ENCODE assay signal across 1 cellular context in the genomic region with DNA sequence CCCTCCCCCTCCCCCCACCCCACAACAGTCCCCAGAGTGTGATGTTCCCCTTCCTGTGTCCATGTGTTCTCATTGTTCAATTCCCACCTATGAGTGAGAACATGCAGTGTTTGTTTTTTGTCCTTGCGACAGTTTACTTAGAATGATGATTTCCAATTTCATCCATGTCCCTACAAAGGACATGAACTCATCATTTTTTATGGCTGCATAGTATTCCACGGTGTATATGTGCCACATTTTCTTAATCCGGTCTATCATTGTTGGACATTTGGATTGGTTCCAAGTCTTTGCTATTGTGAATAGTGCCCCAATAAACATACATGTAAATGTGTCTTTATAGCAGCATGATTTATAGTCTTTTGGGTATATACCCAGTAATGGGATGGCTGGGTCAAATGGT.
TF ChIP-seq lines count a peak whose summit lies in the region.

No MANE protein-coding gene starts in this region.

TF ChIP-seq in HEK293, 187 proteins besides CTCF, POLR2A, EP300 and RAD21:
- TF ChIP-seq ZNF660 (tag by site-specific recombination; IDR thresholded peaks at IDR 0.05), result 0 out of 2 replicates have a peak, but pooled peaks have one; percentile 6
- 0 out of 2 replicates have a peak, but pooled peaks have one; percentile 25 for TF ChIP-seq ZNF18 (tag by site-specific recombination; IDR thresholded peaks at IDR 0.05)
- TF ChIP-seq, protein P1, sequence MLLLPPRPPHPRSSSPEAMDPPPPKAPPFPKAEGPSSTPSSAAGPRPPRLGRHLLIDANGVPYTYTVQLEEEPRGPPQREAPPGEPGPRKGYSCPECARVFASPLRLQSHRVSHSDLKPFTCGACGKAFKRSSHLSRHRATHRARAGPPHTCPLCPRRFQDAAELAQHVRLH (tag by site-specific recombination; IDR thresholded peaks at IDR 0.05), result peak; percentile 74
- TF ChIP-seq ZNF146 (tag by site-specific recombination; IDR thresholded peaks at IDR 0.05), result peak; percentile 100
- TF ChIP-seq, protein P2, sequence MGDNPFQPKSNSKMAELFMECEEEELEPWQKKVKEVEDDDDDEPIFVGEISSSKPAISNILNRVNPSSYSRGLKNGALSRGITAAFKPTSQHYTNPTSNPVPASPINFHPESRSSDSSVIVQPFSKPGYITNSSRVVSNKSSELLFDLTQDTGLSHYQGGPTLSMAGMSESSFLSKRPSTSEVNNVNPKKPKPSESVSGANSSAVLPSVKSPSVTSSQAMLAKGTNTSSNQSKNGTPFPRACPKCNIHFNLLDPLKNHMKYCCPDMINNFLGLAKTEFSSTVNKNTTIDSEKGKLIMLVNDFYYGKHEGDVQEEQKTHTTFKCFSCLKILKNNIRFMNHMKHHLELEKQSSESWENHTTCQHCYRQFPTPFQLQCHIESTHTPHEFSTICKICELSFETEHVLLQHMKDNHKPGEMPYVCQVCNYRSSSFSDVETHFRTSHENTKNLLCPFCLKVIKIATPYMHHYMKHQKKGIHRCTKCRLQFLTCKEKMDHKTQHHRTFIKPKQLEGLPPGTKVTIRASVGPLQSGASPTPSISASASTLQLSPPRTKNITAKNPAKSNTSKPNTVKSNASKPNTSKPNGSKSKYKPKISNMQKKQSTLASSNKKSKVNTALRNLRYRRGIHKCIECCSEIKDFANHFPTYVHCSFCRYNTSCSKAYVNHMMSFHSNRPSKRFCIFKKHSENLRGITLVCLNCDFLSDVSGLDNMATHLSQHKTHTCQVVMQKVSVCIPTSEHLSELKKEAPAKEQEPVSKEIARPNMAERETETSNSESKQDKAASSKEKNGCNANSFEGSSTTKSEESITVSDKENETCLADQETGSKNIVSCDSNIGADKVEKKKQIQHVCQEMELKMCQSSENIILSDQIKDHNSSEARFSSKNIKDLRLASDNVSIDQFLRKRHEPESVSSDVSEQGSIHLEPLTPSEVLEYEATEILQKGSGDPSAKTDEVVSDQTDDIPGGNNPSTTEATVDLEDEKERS (tag by site-specific recombination; IDR thresholded peaks at IDR 0.05), result peak; percentile 96
- 0 out of 2 replicates have a peak, but pooled peaks have one; percentile 5 for TF ChIP-seq ZXDB (tag by site-specific recombination; IDR thresholded peaks at IDR 0.05)
